ENCODE assay signal across 8 cellular contexts in the genomic region with DNA sequence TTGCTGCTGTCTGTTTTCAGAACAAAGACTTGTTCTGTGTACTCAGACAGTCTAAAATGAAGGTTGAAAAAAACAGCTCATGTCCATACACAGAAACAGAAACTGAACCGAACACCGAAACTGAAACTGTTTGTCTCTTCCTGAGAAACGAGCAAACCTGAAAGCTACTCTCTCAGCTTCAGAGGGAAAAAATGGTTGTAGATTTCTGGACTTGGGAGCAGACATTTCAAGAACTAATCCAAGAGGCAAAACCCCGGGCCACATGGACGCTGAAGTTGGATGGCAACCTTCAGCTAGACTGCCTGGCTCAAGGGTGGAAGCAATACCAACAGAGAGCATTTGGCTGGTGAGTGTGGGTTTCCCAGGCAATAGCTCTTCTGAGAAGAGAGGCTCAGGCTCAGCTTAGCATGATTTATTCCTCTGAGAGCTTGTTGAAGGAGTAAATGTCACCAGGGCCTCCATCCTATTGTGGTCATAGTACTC. TPM values are rescaled to one million over a fixed set of nuclear protein-coding genes. Genes with fewer than 3 reads are reported as not detected.
DNase-seq lines count a peak whose midpoint lies in the region; ATAC-seq, FAIRE-seq and TF ChIP-seq lines count a peak whose summit lies in the region.

A gene with protein sequence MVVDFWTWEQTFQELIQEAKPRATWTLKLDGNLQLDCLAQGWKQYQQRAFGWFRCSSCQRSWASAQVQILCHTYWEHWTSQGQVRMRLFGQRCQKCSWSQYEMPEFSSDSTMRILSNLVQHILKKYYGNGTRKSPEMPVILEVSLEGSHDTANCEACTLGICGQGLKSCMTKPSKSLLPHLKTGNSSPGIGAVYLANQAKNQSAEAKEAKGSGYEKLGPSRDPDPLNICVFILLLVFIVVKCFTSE (plus strand): TSS at position 135 of the 483 bp plus-strand sequence. CDS start 57 bp downstream, at position 192.

- H3K27ac ChIP-seq in RWPE1: peak within 1 kb of the TSS; percentile 21; the same call in 1 of the 2 replicates
- H3K27ac ChIP-seq in kidney (ENCODE audit: low read depth in 2 of 2, low read length in 2 of 2): peak within 1 kb of the TSS; percentile 74 to 85

- peaks cover 0 to 7% of the 10 kb centered on the region in 2 donors for H3K36me3 ChIP-seq in kidney (ENCODE audit: control insufficient read depth in 1 of 2, insufficient read depth in 2 of 2, low read length in 2 of 2)

- POLR2A ChIA-PET in RWPE1 (lab: Yijun Ruan, JAX; ENCODE audit: low non-redundant PET): no interaction called here

- TF ChIP-seq CTCF in RWPE1 (conservative IDR thresholded peaks at IDR 0.05; ENCODE audit: low read depth): no peak
- TF ChIP-seq CTCF in kidney (IDR thresholded peaks at IDR 0.05; ENCODE audit: borderline replicate concordance, extremely low read depth, insufficient read depth): no peak

- peak within 1 kb of the TSS; percentile 43 to 95 for H3K9ac ChIP-seq in kidney (ENCODE audit: low read length in 2 of 2)

- H3K4me3 ChIP-seq in kidney (ENCODE audit: low read length in 2 of 2): peak within 1 kb of the TSS; percentile 84 to 87

- CTCF ChIA-PET in RWPE1 (lab: Yijun Ruan, JAX): no interaction called here

- FAIRE-seq in kidney (lab: Jason Lieb, UNC): no peak

- peak; percentile 63 for DNase-seq in ACHN
- DNase-seq in RWPE1 (ENCODE audit: low spot score): peak; percentile 15
- peak; percentile 47 for DNase-seq in astrocyte of the hippocampus (ENCODE audit: low read depth, low spot score)
- no peak for DNase-seq in kidney
- DNase-seq in stimulated activated CD4-positive, alpha-beta T cell treated with anti-CD3 and anti-CD28 coated beads, TNF-alpha, amount 100 ng/mL, for 24 hours (ENCODE audit: low read depth in 3 of 3): peak; percentile 6 to 33 (median 9)
- no peak for DNase-seq in COLO668 (lab: John Stamatoyannopoulos, UW; ENCODE audit: unreplicated experiment)

- no peaks in the 10 kb centered on the region for H3K9me3 ChIP-seq in kidney (ENCODE audit: control insufficient read depth in 1 of 2, low read length in 2 of 2)

- peaks cover 0 to 2% of the 10 kb centered on the region in 2 donors for H3K4me1 ChIP-seq in kidney (ENCODE audit: control insufficient read depth in 1 of 2, insufficient read depth in 1 of 2, low read depth in 1 of 2, low read length in 2 of 2)

- in situ Hi-C loops in ACHN (cut with HindIII; ENCODE audit: low pct_ligation_motif_present, low pct_unique_long_range_greater_than_20kb, low sequenced_read_pairs): no loop called here

- ATAC-seq in GM18861 (IDR thresholded peaks at IDR 0.05; ENCODE audit: unreplicated experiment) (peak; percentile 97), HG03045 (IDR thresholded peaks at IDR 0.05; ENCODE audit: unreplicated experiment) (peak; percentile 96)

- intact Hi-C loops in kidney (cut with DNase I): no loop called here

RNA-seq across cellular contexts. Expression of the gene that starts here (rescaled TPM):
- total RNA-seq in kidney: 8.4 TPM
- 5.4 TPM for polyA plus RNA-seq in kidney (ENCODE audit: insufficient read depth, low read depth, low replicate concordance)

Comparison
In these comparisons a context has a peak if more than half of its experiments do, and no peak if none do; other contexts are left out.
1. DNase-seq: peak in ACHN (single experiment), RWPE1 (single experiment), astrocyte of the hippocampus (single experiment) and stimulated activated CD4-positive, alpha-beta T cell treated with anti-CD3 and anti-CD28 coated beads, TNF-alpha, amount 100 ng/mL, for 24 hours (3 of 3); none in kidney (single experiment) and COLO668 (single experiment).